Comparison of ENCODE assay signal across 18 cellular contexts in genomic region chr11:87324817-87325489, GRCh38.
A peak's percentile ranks its signal among the peaks of the same experiment; 100 is the strongest.
DNase-seq lines count a peak whose midpoint lies in the region; ATAC-seq and TF ChIP-seq lines count a peak whose summit lies in the region.
"Had no signal": no experiment of that assay in that cellular context is flagged by ENCODE, and none has a peak within 500 bp of the region (broad histone marks: within the 10 kb centered on the region; RNA-seq: fewer than 3 reads in every experiment).

No MANE protein-coding gene starts in this region.

- H3K27me3 ChIP-seq in foreskin keratinocyte (no peaks in the 10 kb centered on the region), body of pancreas (no peaks in the 10 kb centered on the region), upper lobe of right lung (no peaks in the 10 kb centered on the region)
- H3K27me3 ChIP-seq: neutrophil, Peyer's patch, tibial artery had no signal

- no peaks in the 10 kb centered on the region for H3K36me3 Mint-ChIP-seq in natural killer cell treated with Interleukin-12 subunit alpha and Interleukin-12 subunit beta and Interleukin-15 and Interleukin-18, amount 100 ng/mL, for 72 hours

- H3K27ac ChIP-seq in foreskin keratinocyte (no peak overlapping the region), body of pancreas (no peak overlapping the region), upper lobe of right lung (no peak overlapping the region)
- H3K27ac ChIP-seq: neutrophil, Peyer's patch, tibial artery had no signal

- H3K27ac Mint-ChIP-seq in natural killer cell treated with Interleukin-12 subunit alpha and Interleukin-12 subunit beta and Interleukin-15 and Interleukin-18, amount 100 ng/mL, for 72 hours = no peak overlapping the region

- ATAC-seq in GM18511 (IDR thresholded peaks at IDR 0.05; ENCODE audit: unreplicated experiment) = peak; percentile 78
- ATAC-seq in GM21390 (IDR thresholded peaks at IDR 0.05; ENCODE audit: unreplicated experiment) = peak; percentile 85
- ATAC-seq in HG03280 (IDR thresholded peaks at IDR 0.05; ENCODE audit: unreplicated experiment) = peak; percentile 68
- ATAC-seq in foreskin keratinocyte = peak; percentile 36
- no peak for ATAC-seq in body of pancreas
- ATAC-seq in upper lobe of right lung = no peak
- no peak for ATAC-seq in natural killer cell treated with Interleukin-12 subunit alpha and Interleukin-12 subunit beta and Interleukin-15 and Interleukin-18, amount 100 ng/mL, for 72 hours

- H3K4me1 ChIP-seq in foreskin keratinocyte (no peaks in the 10 kb centered on the region), body of pancreas (no peaks in the 10 kb centered on the region), upper lobe of right lung (peaks cover 6% of the 10 kb centered on the region)
- H3K4me1 ChIP-seq: Peyer's patch had no signal

- H3K36me3 ChIP-seq in body of pancreas (replicated peaks in 1 of 2; ENCODE audit: insufficient read depth in 1 of 2, low read depth in 2 of 2) (no peaks in the 10 kb centered on the region), upper lobe of right lung (peaks cover 10% of the 10 kb centered on the region)
- H3K36me3 ChIP-seq: neutrophil had no signal

- intact Hi-C loops in body of pancreas (cut with DNase I) (no loop called here), upper lobe of right lung (cut with DNase I) (no loop called here)

- no peak for DNase-seq in foreskin keratinocyte
- no peak for DNase-seq in body of pancreas
- no peak for DNase-seq in upper lobe of right lung
- no peak for DNase-seq in natural killer cell treated with Interleukin-12 subunit alpha and Interleukin-12 subunit beta and Interleukin-15 and Interleukin-18, amount 100 ng/mL, for 72 hours (ENCODE audit: low spot score)
- DNase-seq in NK-92 (lab: John Stamatoyannopoulos, UW; ENCODE audit: unreplicated experiment) = no peak
- DNase-seq: activated naive CD4-positive, alpha-beta T cell treated with Interleukin-2 at 50 U/mL for 16 hours; effector memory CD4-positive, alpha-beta T cell; immature natural killer cell; MV-4-11; NCI-H2081 treated with DMSO at 0.1 percent for 48 hours; NCI-H526 treated with DMSO at 0.1 percent for 48 hours; Peyer's patch; SW 1271; tibial artery had no signal

- no peaks in the 10 kb centered on the region for H3K4me1 Mint-ChIP-seq in natural killer cell treated with Interleukin-12 subunit alpha and Interleukin-12 subunit beta and Interleukin-15 and Interleukin-18, amount 100 ng/mL, for 72 hours (ENCODE audit: low read depth in 2 of 2)
- H3K4me1 Mint-ChIP-seq: immature natural killer cell had no signal

- H3K9me3 Mint-ChIP-seq in natural killer cell treated with Interleukin-12 subunit alpha and Interleukin-12 subunit beta and Interleukin-15 and Interleukin-18, amount 100 ng/mL, for 72 hours = no peaks in the 10 kb centered on the region
- H3K9me3 Mint-ChIP-seq: immature natural killer cell had no signal

- TF ChIP-seq CTCF in foreskin keratinocyte (conservative IDR thresholded peaks at IDR 0.05) (no peak), body of pancreas (IDR thresholded peaks at IDR 0.05) (no peak), upper lobe of right lung (IDR thresholded peaks at IDR 0.05) (no peak)

- no peak overlapping the region for H3K4me3 ChIP-seq in body of pancreas
- no peak overlapping the region for H3K4me3 ChIP-seq in upper lobe of right lung
- H3K4me3 ChIP-seq: Peyer's patch, tibial artery had no signal

- TF ChIP-seq POLR2A in body of pancreas (IDR thresholded peaks at IDR 0.05) = no peak

- no peaks in the 10 kb centered on the region for H3K9me3 ChIP-seq in body of pancreas
- no peaks in the 10 kb centered on the region for H3K9me3 ChIP-seq in upper lobe of right lung
- H3K9me3 ChIP-seq: neutrophil, Peyer's patch, tibial artery had no signal

- no peak overlapping the region for H3K4me3 Mint-ChIP-seq in natural killer cell treated with Interleukin-12 subunit alpha and Interleukin-12 subunit beta and Interleukin-15 and Interleukin-18, amount 100 ng/mL, for 72 hours
- H3K4me3 Mint-ChIP-seq: immature natural killer cell had no signal

- H3K27me3 Mint-ChIP-seq in natural killer cell treated with Interleukin-12 subunit alpha and Interleukin-12 subunit beta and Interleukin-15 and Interleukin-18, amount 100 ng/mL, for 72 hours = no peaks in the 10 kb centered on the region

Comparison
In these comparisons a context has a peak if more than half of its experiments do, and no peak if none do; other contexts are left out.
1. ATAC-seq: peak in GM18511 (single experiment), GM21390 (single experiment), HG03280 (single experiment) and foreskin keratinocyte (single experiment); none in body of pancreas (single experiment), upper lobe of right lung (single experiment) and natural killer cell treated with Interleukin-12 subunit alpha and Interleukin-12 subunit beta and Interleukin-15 and Interleukin-18, amount 100 ng/mL, for 72 hours (0 of 2).